ENCODE assay signal across 8 cellular contexts in the genomic region with DNA sequence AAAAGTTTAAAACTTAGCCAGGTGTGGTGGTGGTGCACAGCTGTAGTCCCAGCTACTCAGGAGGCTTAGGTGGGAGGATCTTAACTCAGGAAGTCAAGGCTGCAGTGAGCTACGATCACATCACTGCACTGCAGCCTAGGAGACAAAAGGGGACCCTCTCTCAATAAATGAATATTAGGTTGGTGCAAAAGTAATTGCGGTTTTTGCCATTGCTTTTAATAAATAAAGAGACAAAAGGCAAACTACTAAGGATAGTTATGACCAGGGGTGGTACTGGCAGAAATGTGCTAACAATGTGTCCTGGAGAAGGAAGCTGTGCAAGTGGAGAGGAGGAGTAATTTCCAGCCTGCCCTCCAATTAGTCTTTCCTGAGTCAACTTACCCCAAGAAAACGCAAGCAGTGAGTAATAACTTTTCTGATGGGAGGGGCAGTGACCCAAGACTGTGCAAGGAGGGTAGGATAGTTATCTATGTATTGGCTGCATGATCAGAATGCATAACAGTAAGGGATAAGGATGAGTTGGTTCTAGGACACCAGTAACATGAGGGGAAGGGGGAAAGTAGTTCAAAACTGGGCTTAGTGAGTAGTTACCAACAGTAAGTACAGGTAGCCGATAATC. TPM values are rescaled to one million over a fixed set of nuclear protein-coding genes. Genes with fewer than 3 reads are reported as not detected.
DNase-seq lines count a peak whose midpoint lies in the region; ATAC-seq, FAIRE-seq and TF ChIP-seq lines count a peak whose summit lies in the region.

No MANE protein-coding gene starts in this region.

- peak; percentile 13 for ATAC-seq in GM12878
- no peak for ATAC-seq in HG02981 (IDR thresholded peaks at IDR 0.05; ENCODE audit: unreplicated experiment)
- ATAC-seq in GM19324 (IDR thresholded peaks at IDR 0.05; ENCODE audit: low FRiP score, unreplicated experiment) = no peak

- peaks cover 14% of the 10 kb centered on the region for H3K79me1 ChIP-seq in mesenchymal stem cell (replicated peaks; ENCODE audit: low read length, poor library complexity, severe bottlenecking)

- no peak overlapping the region for H2BK5ac ChIP-seq in mesenchymal stem cell (ENCODE audit: low read depth, low read length, poor library complexity, severe bottlenecking)

- no peaks in the 10 kb centered on the region for H3K36me3 ChIP-seq in GM12878 (ENCODE audit: control insufficient read depth in 2 of 2, insufficient read depth in 2 of 2, low read length in 1 of 2)
- H3K36me3 ChIP-seq in mesenchymal stem cell (ENCODE audit: control insufficient read depth in 1 of 2, insufficient read depth in 2 of 2, low read depth in 1 of 2, low read length in 2 of 2) = peaks cover 0 to 7% of the 10 kb centered on the region in 2 experiments

- H4K8ac ChIP-seq in mesenchymal stem cell (ENCODE audit: low read length) = no peak overlapping the region

- no peak overlapping the region for H2BK120ac ChIP-seq in mesenchymal stem cell (ENCODE audit: low read depth, low read length)

- TF ChIP-seq CTCF in GM12878 (IDR thresholded peaks at IDR 0.05 in 2 of 3, conservative IDR thresholded peaks at IDR 0.05 in 1 of 3; ENCODE audit: control insufficient read depth in 2 of 3, extremely low read depth in 1 of 3, insufficient read depth in 1 of 3, low read depth in 3 of 3, low read length in 3 of 3) = no peak

- H2BK12ac ChIP-seq in mesenchymal stem cell (ENCODE audit: low read length in 2 of 2) = no peak overlapping the region

- H2AK5ac ChIP-seq in mesenchymal stem cell (ENCODE audit: low read length, severe bottlenecking) = no peak overlapping the region

- POLR2A ChIA-PET in GM12878 (lab: Charles Lee) = no interaction called here

- peak; percentile 61 for DNase-seq in AG08395 (ENCODE audit: low spot score)
- DNase-seq in HT1080 (ENCODE audit: low read depth) = peak; percentile 73
- no peak for DNase-seq in GM12878 (ENCODE audit: low read depth, low spot score)
- DNase-seq in mesenchymal stem cell = peak; percentile 77
- DNase-seq in NOMO-1 treated with DMSO at 0.1 percent for 48 hours (lab: John Stamatoyannopoulos, UW; ENCODE audit: unreplicated experiment) = no peak
- no peak for DNase-seq in NCI-H2196 treated with DMSO at 0.1 percent for 48 hours (lab: John Stamatoyannopoulos, UW; ENCODE audit: unreplicated experiment)

- no peaks in the 10 kb centered on the region for H4K20me1 ChIP-seq in GM12878 (ENCODE audit: control insufficient read depth, insufficient read depth)

- no peak overlapping the region for H3K4ac ChIP-seq in mesenchymal stem cell (ENCODE audit: low read depth in 1 of 2, low read length in 2 of 2)

- no peak overlapping the region for H3K4me3 ChIP-seq in GM12878
- peak overlapping the region in 1 of 2 experiments; percentile 93 for H3K4me3 ChIP-seq in mesenchymal stem cell (ENCODE audit: insufficient read depth in 1 of 2, low read depth in 1 of 2, low read length in 2 of 2)

- H3K79me2 ChIP-seq in GM12878 (ENCODE audit: control insufficient read depth, insufficient read depth, low read length) = no peaks in the 10 kb centered on the region

- no peak for TF ChIP-seq RAD21 in GM12878 (IDR thresholded peaks at IDR 0.05; ENCODE audit: insufficient read depth, low read depth, low read length)

- H2BK15ac ChIP-seq in mesenchymal stem cell (ENCODE audit: low read depth, poor library complexity, severe bottlenecking) = no peak overlapping the region

- H3K27ac ChIP-seq in GM12878 (ENCODE audit: control insufficient read depth, insufficient read depth) = no peak overlapping the region
- H3K27ac ChIP-seq in mesenchymal stem cell (ENCODE audit: low read length, poor library complexity, severe bottlenecking) = no peak overlapping the region

- RAD21 ChIA-PET in GM12878 (lab: Charles Lee; ENCODE audit: unreplicated experiment) = interaction anchor here (0.6 to 1.0 kb wide), 2 partner anchors 36 to 69 kb away, joined by 3 to 4 read pairs; no protein-coding TSS in a partner anchor

- H3K23ac ChIP-seq in mesenchymal stem cell (ENCODE audit: low read length in 2 of 2) = peak overlapping the region in 1 of 2 experiments; percentile 40

- no peak for FAIRE-seq in GM12878 (lab: Jason Lieb, UNC)

- TF ChIP-seq POLR2A in GM12878 (IDR thresholded peaks at IDR 0.05; ENCODE audit: low read depth, low read length) = no peak

- H2AFZ ChIP-seq in GM12878 (ENCODE audit: control insufficient read depth, low read depth, low read length) = no peak overlapping the region
- H2AFZ ChIP-seq in mesenchymal stem cell (ENCODE audit: low read depth, low read length) = no peak overlapping the region

- no peaks in the 10 kb centered on the region for H3K27me3 ChIP-seq in GM12878 (replicated peaks in 1 of 2; ENCODE audit: control insufficient read depth in 2 of 2, insufficient read depth in 2 of 2, low read length in 1 of 2)
- H3K27me3 ChIP-seq in mesenchymal stem cell (ENCODE audit: control insufficient read depth in 1 of 2, insufficient read depth in 1 of 2, low read length in 2 of 2) = no peaks in the 10 kb centered on the region

- no peak overlapping the region for H4K91ac ChIP-seq in mesenchymal stem cell (ENCODE audit: low read length)

- no peak overlapping the region for H3K9ac ChIP-seq in GM12878 (ENCODE audit: control insufficient read depth, insufficient read depth, low read length)
- H3K9ac ChIP-seq in mesenchymal stem cell (ENCODE audit: low read length) = peak overlapping the region; percentile 94

- no peaks in the 10 kb centered on the region for H3K9me3 ChIP-seq in GM12878 (replicated peaks; ENCODE audit: control insufficient read depth, insufficient read depth, low read length)
- H3K9me3 ChIP-seq in mesenchymal stem cell (ENCODE audit: control insufficient read depth, low read length) = no peaks in the 10 kb centered on the region

- H3K4me2 ChIP-seq in GM12878 (ENCODE audit: control insufficient read depth, insufficient read depth) = peak overlapping the region; percentile 73
- H3K4me2 ChIP-seq in mesenchymal stem cell (ENCODE audit: low read length, poor library complexity, severe bottlenecking) = peak overlapping the region; percentile 57

- BruUV-seq in GM12878 (replicated peaks; lab: Mats Ljungman, UMichigan) = no TSS peak

- no peak overlapping the region for H3K18ac ChIP-seq in mesenchymal stem cell (ENCODE audit: low read depth in 1 of 2, low read length in 2 of 2)

- no peak overlapping the region for H3K14ac ChIP-seq in mesenchymal stem cell (ENCODE audit: low read length in 2 of 2)

- no peak for TF ChIP-seq EP300 in GM12878 (IDR thresholded peaks at IDR 0.05; ENCODE audit: borderline replicate concordance in 1 of 2, control insufficient read depth in 1 of 2, low read depth in 2 of 2, low read length in 2 of 2)

- SMC1A ChIA-PET in GM12878 (lab: Charles Lee; ENCODE audit: uncharacterized antibody, unreplicated experiment) = interaction anchor here (1.1 to 1.2 kb wide), 2 partner anchors 12 to 43 kb away, joined by 3 read pairs; no protein-coding TSS in a partner anchor

- in situ Hi-C loops in GM12878 (cut with MboI) = no loop called here

- WGBS in GM12878 (ENCODE audit: insufficient coverage, insufficient replicate concordance, low lambda C conversion rate, missing lambda C conversion rate) = 66% methylated on average over 4 of the region's 4 CpGs
- WGBS in mesenchymal stem cell = 67% methylated on average over 4 of the region's 4 CpGs

- CTCF ChIA-PET in GM12878 (lab: Yijun Ruan, JAX) = no interaction called here

- intact Hi-C loops in GM12878 (cut with micrococcal nuclease; ENCODE audit: unreplicated experiment) = no loop called here

- H3K4me1 ChIP-seq in GM12878 (ENCODE audit: control insufficient read depth, insufficient read depth, low read length) (no peaks in the 10 kb centered on the region; the same call in 1 of the 2 replicates), mesenchymal stem cell (ENCODE audit: control insufficient read depth, insufficient read depth, low read depth, low read length) (peaks cover 2% of the 10 kb centered on the region)

TF ChIP-seq in GM12878, 131 proteins besides CTCF, POLR2A, EP300 and RAD21 (continues in another document):
- no peak for TF ChIP-seq FOXK2 (IDR thresholded peaks at IDR 0.05)
- TF ChIP-seq CBX3 (IDR thresholded peaks at IDR 0.05; ENCODE audit: borderline replicate concordance, low read depth) = no peak
- no peak for TF ChIP-seq JUND (IDR thresholded peaks at IDR 0.05; ENCODE audit: low read depth, low read length)
- TF ChIP-seq KAT2A (conservative IDR thresholded peaks at IDR 0.05; ENCODE audit: control insufficient read depth, low read depth, low read length) = no peak
- no peak for TF ChIP-seq POU2F2 (IDR thresholded peaks at IDR 0.05; ENCODE audit: borderline replicate concordance, low read depth, low read length)
- TF ChIP-seq FOS (IDR thresholded peaks at IDR 0.05; ENCODE audit: borderline replicate concordance, extremely low read depth, insufficient read length) = no peak

RNA-seq across cellular contexts. Expression of gene EXOC6B, which starts 1.5 kb away (rescaled TPM):
- 5.1 and 6.8 TPM in 2 replicates for total RNA-seq in HT1080 (2014; rRNA removed; shearing (Covaris generic))
- 4.7 and 5.8 TPM in 2 replicates for polyA plus RNA-seq in HT1080 (2015; cell fraction: cytosol; rRNA removed)
- polyA plus RNA-seq in HT1080 (2015; cell fraction: nucleus; rRNA removed) = 12.4 and 14.4 TPM in 2 replicates
- 10.1 and 10.5 TPM in 2 replicates for total RNA-seq in GM12878 (2013; cell fraction: nucleolus; rRNA removed)
- total RNA-seq in GM12878 (2014; rRNA removed) (1.1 and 1.3 TPM in 2 replicates), GM12878 (2014; rRNA removed; fragmentation: Illumina TruSeq; extraction: Trizol) (1.1 TPM in 2 replicates), GM12878 (2021) (1.8 and 2.3 TPM in 2 replicates)
- 0.89 TPM for polyA plus RNA-seq in GM12878 (2011; ENCODE audit: low read depth)
- polyA plus RNA-seq in GM12878 (2011; rRNA removed) (2.2 and 2.3 TPM in 2 replicates), GM12878 (2014; fragmentation: Illumina TruSeq; extraction: Trizol) (1.1 and 1.2 TPM in 2 replicates), GM12878 (2014; fragmentation: Nextera tagmentation; extraction: Ambion mirVana) (under 1 TPM; 0.23 to 0.27 TPM), GM12878 (2014; rRNA removed) (0.72 and 2.1 TPM in 2 replicates), GM12878 (2016; fragmentation: Nextera tagmentation; extraction: Ambion mirVana) (1 to 10 TPM; 1.2 to 1.5 TPM)
- polyA plus RNA-seq in GM12878 (2011; cell fraction: cytosol; rRNA removed) = 1.3 and 2.3 TPM in 2 replicates
- 2.2 and 3.6 TPM in 2 replicates for polyA plus RNA-seq in GM12878 (2011; cell fraction: nucleus; rRNA removed)
- 1.2 and 1.4 TPM in 2 replicates for polyA plus RNA-seq in GM12878 (2012)
- 4.9 and 5.2 TPM in 2 replicates for polyA minus RNA-seq in GM12878 (2011; rRNA and poly(A)+ RNA removed)
- polyA minus RNA-seq in GM12878 (2011; cell fraction: cytosol; rRNA and poly(A)+ RNA removed) = 3.1 and 3.4 TPM in 2 replicates
- polyA minus RNA-seq in GM12878 (2011; cell fraction: nucleus; rRNA and poly(A)+ RNA removed) = 3.3 and 5.0 TPM in 2 replicates
- 23.5 TPM for polyA plus RNA-seq in mesenchymal stem cell (2013, experiment 1 of 2)
- 22.0 TPM for polyA plus RNA-seq in mesenchymal stem cell (2013, experiment 2 of 2)

Comparison
In these comparisons a context has a peak if more than half of its experiments do, and no peak if none do; other contexts are left out.
1. DNase-seq: peak in AG08395 (single experiment), HT1080 (single experiment) and mesenchymal stem cell (single experiment); none in GM12878 (single experiment), NOMO-1 treated with DMSO at 0.1 percent for 48 hours (single experiment) and NCI-H2196 treated with DMSO at 0.1 percent for 48 hours (single experiment).